In the genomic region with DNA sequence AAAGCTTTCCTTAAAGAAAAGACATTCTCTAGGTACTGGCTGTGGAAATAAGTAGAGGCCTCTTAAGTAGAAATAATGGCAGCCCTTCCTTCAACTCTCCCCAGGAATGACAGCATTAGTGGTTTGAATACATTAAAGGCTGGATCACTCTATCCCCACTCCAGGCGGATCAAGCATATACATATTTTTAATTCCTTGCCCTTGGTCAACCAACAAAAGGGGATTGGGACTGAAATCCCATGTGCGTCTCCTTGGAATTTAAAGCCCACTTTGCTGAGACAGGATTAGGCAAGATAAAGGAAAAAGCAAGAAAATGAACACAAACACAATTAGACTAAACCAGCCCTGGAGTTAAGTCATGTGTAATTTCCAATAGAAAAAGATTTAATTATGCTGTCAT, we compare ENCODE assay signal across 7 cellular contexts.
"Had no signal": no experiment of that assay in that cellular context is flagged by ENCODE, and none has a peak within 500 bp of the region (broad histone marks: within the 10 kb centered on the region; RNA-seq: fewer than 3 reads in every experiment).

No MANE protein-coding gene starts in this region.

- H3K9me3 Mint-ChIP-seq: IgD-negative memory B cell had no signal

- H2AFZ ChIP-seq: GM23248 had no signal

- H3K4me3 ChIP-seq: GM23248 had no signal

- H3K27ac ChIP-seq: GM23248, HL-60 had no signal

- FAIRE-seq: HepG2 had no signal

- H3K4me1 Mint-ChIP-seq: IgD-negative memory B cell had no signal

- DNase-seq: GM23248, GOT3, H7, HCEC 1CT had no signal

- ATAC-seq: HepG2 had no signal

- H3K36me3 Mint-ChIP-seq: IgD-negative memory B cell had no signal

- H3K4me3 Mint-ChIP-seq: IgD-negative memory B cell had no signal

- H3K9ac ChIP-seq: GM23248 had no signal

- H3K27ac Mint-ChIP-seq: IgD-negative memory B cell had no signal
